Comparison of ENCODE assay signal across 13 cellular contexts in the genomic region with DNA sequence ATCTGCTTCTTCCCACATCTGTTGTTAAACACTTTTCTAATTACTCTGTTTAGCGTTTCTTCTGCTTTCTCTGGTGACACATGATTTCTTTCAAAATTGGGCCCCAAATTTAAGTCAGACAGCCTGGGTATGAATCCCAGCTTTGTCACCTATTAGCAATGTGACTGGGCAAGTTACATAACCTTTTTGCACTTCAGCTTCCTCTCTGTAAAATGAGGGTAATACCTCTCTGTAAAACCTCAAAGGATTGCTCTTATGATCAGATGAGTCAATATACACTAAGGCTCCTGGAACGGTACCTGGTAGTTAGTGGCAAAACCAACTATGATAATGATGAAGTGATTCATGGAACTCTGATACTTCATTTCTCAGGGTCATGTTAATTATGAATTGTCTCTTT. TPM values are rescaled to one million over a fixed set of nuclear protein-coding genes. Genes with fewer than 3 reads are reported as not detected.
DNase-seq lines count a peak whose midpoint lies in the region; ATAC-seq and TF ChIP-seq lines count a peak whose summit lies in the region.
"Had no signal": no experiment of that assay in that cellular context is flagged by ENCODE, and none has a peak within 500 bp of the region (broad histone marks: within the 10 kb centered on the region; RNA-seq: fewer than 3 reads in every experiment).

No MANE protein-coding gene starts in this region.

- no peak overlapping the region for H4K91ac ChIP-seq in neuronal stem cell (ENCODE audit: low read depth, low read length, poor library complexity)

- no peak overlapping the region for H2BK15ac ChIP-seq in neuronal stem cell (ENCODE audit: low read length)

- peak overlapping the region in 1 of 2 donors; percentile 23 for H3K27ac Mint-ChIP-seq in T-cell

- TF ChIP-seq POLR2A in body of pancreas (IDR thresholded peaks at IDR 0.05), result no peak

- peaks cover 5% of the 10 kb centered on the region for H3K36me3 Mint-ChIP-seq in T-cell
- H3K36me3 Mint-ChIP-seq: CD4-positive, alpha-beta memory T cell had no signal

- H3K36me3 ChIP-seq in RWPE2 (ENCODE audit: low read depth), result peaks cover 88% of the 10 kb centered on the region
- H3K36me3 ChIP-seq in neuronal stem cell (replicated peaks in 1 of 2; ENCODE audit: control insufficient read depth in 2 of 2, insufficient read depth in 2 of 2, low read length in 2 of 2), result peaks cover 39 to 96% of the 10 kb centered on the region in 2 donors
- no peaks in the 10 kb centered on the region for H3K36me3 ChIP-seq in body of pancreas (replicated peaks in 1 of 2; ENCODE audit: insufficient read depth in 1 of 2, low read depth in 2 of 2)

- no peak overlapping the region for H3K14ac ChIP-seq in neuronal stem cell (ENCODE audit: low read length)

- H3K23ac ChIP-seq in neuronal stem cell (ENCODE audit: low read depth, low read length, poor library complexity), result no peak overlapping the region

- POLR2A ChIA-PET in T-cell (lab: Charles Lee), result no interaction called here

- TF ChIP-seq CTCF in AG09309 (IDR thresholded peaks at IDR 0.05; ENCODE audit: control insufficient read depth, insufficient read depth, low read depth, low read length, missing control alignments), result no peak
- TF ChIP-seq CTCF in RWPE2 (IDR thresholded peaks at IDR 0.05; ENCODE audit: poor library complexity, severe bottlenecking), result no peak
- no peak for TF ChIP-seq CTCF in fibroblast of the aortic adventitia (IDR thresholded peaks at IDR 0.05; ENCODE audit: insufficient read depth, low read length)
- no peak for TF ChIP-seq CTCF in body of pancreas (IDR thresholded peaks at IDR 0.05)

- H3K4me3 ChIP-seq in AG09309 (ENCODE audit: control insufficient read depth, low read depth, low read length) (no peak overlapping the region), RWPE2 (ENCODE audit: severe bottlenecking) (no peak overlapping the region), fibroblast of the aortic adventitia (ENCODE audit: low read depth, low read length) (no peak overlapping the region), neuronal stem cell (ENCODE audit: low read length in 2 of 2) (no peak overlapping the region), body of pancreas (no peak overlapping the region)

- DNase-seq in AG09309 (ENCODE audit: low read depth) (peak; percentile 10), HCEC 1CT (peak; percentile 82), RWPE2 (ENCODE audit: low spot score) (no peak), fibroblast of the aortic adventitia (ENCODE audit: low read depth) (peak; percentile 16), GOT3 (lab: John Stamatoyannopoulos, UW) (no peak), T-cell (no peak), neuronal stem cell (ENCODE audit: low spot score) (no peak), body of pancreas (no peak)
- DNase-seq: CD4-positive, alpha-beta memory T cell; NCI-H1048; NCI-H446 treated with DMSO at 0.1 percent for 48 hours; stimulated activated CD4-positive, alpha-beta T cell treated with anti-CD3 and anti-CD28 coated beads, Interleukin-4, amount 100 ng/mL, for 4 hours had no signal

- H3K4me2 ChIP-seq in neuronal stem cell (ENCODE audit: insufficient read depth, low read length, poor library complexity, severe bottlenecking), result no peak overlapping the region

- H3K9me3 ChIP-seq in RWPE2 (ENCODE audit: severe bottlenecking) (no peaks in the 10 kb centered on the region), neuronal stem cell (replicated peaks in 1 of 2; ENCODE audit: control insufficient read depth in 2 of 2, insufficient read depth in 1 of 2, low read depth in 1 of 2, low read length in 2 of 2) (peaks cover 0 to 5% of the 10 kb centered on the region in 2 donors), body of pancreas (no peaks in the 10 kb centered on the region)

- H3K9me3 Mint-ChIP-seq in T-cell, result peaks cover 0 to 7% (median 5%) of the 10 kb centered on the region in 3 donors

- peak; percentile 70 for ATAC-seq in RWPE2 (ENCODE audit: low read depth)
- ATAC-seq in T-cell (replicated peaks in 1 of 4), result no peak
- ATAC-seq in body of pancreas, result no peak
- ATAC-seq: Right ventricle myocardium inferior had no signal

- H3K4me3 Mint-ChIP-seq in T-cell, result no peak overlapping the region

- CTCF ChIA-PET in T-cell (lab: Charles Lee), result no interaction called here

- H3K9ac ChIP-seq in neuronal stem cell (ENCODE audit: low read depth, low read length, poor library complexity), result no peak overlapping the region

- H3K4me1 ChIP-seq in RWPE2 (ENCODE audit: insufficient read depth, poor library complexity, severe bottlenecking) (peaks cover 7% of the 10 kb centered on the region), neuronal stem cell (ENCODE audit: control insufficient read depth in 2 of 2, insufficient read depth in 1 of 2, low read depth in 1 of 2, low read length in 2 of 2) (no peaks in the 10 kb centered on the region), body of pancreas (no peaks in the 10 kb centered on the region)

- no peak overlapping the region for H3K4ac ChIP-seq in neuronal stem cell (ENCODE audit: low read length)

- no peaks in the 10 kb centered on the region for H3K79me1 ChIP-seq in neuronal stem cell (ENCODE audit: low read depth, low read length)

- peaks cover 0 to 4% of the 10 kb centered on the region in 2 donors for H3K27me3 Mint-ChIP-seq in T-cell
- H3K27me3 Mint-ChIP-seq: CD4-positive, alpha-beta memory T cell had no signal

- no peaks in the 10 kb centered on the region for H3K27me3 ChIP-seq in RWPE2 (ENCODE audit: insufficient read depth, poor library complexity, severe bottlenecking)
- no peaks in the 10 kb centered on the region for H3K27me3 ChIP-seq in neuronal stem cell (ENCODE audit: control insufficient read depth in 3 of 3, insufficient read depth in 3 of 3, low read depth in 1 of 3, low read length in 3 of 3)
- no peaks in the 10 kb centered on the region for H3K27me3 ChIP-seq in body of pancreas

- H3K18ac ChIP-seq in neuronal stem cell (ENCODE audit: low read length), result no peak overlapping the region

- H3K4me1 Mint-ChIP-seq in T-cell, result peaks cover 0 to 7% (median 7%) of the 10 kb centered on the region in 3 donors

- H2BK120ac ChIP-seq in neuronal stem cell (ENCODE audit: low read depth, low read length), result no peak overlapping the region

- no peak overlapping the region for H4K8ac ChIP-seq in neuronal stem cell (ENCODE audit: low read depth, low read length)

- H2AFZ ChIP-seq in neuronal stem cell (ENCODE audit: low read length), result no peak overlapping the region

- intact Hi-C loops in body of pancreas (cut with DNase I), result no loop called here

- H3K27ac ChIP-seq in RWPE2 (ENCODE audit: poor library complexity, severe bottlenecking) (peak overlapping the region; percentile 11), neuronal stem cell (replicated peaks; ENCODE audit: low read length) (no peak overlapping the region), body of pancreas (no peak overlapping the region)

- WGBS in neuronal stem cell (ENCODE audit: extremely low coverage in 2 of 2, insufficient read length in 2 of 2, insufficient replicate concordance in 1 of 2), 2 donors, result no CpG with 5 or more reads among the region's 2 CpGs
- 84 to 92% methylated on average over 2 of the region's 2 CpGs for WGBS in body of pancreas, 2 donors

- H2BK12ac ChIP-seq in neuronal stem cell (ENCODE audit: low read length), result no peak overlapping the region

- no peak overlapping the region for H2AK5ac ChIP-seq in neuronal stem cell (ENCODE audit: low read depth, low read length)

- H2BK5ac ChIP-seq in neuronal stem cell (ENCODE audit: low read length), result no peak overlapping the region

RNA-seq across cellular contexts. Expression of gene E2F7, which starts 33.0 kb away (rescaled TPM):
- total RNA-seq in fibroblast of the aortic adventitia (ENCODE audit: low replicate concordance) (2.3 and 23.4 TPM in 2 replicates), T-cell (under 1 TPM; 0.13 to 0.66 (median 0.58) TPM), body of pancreas (not detected)
- 14.3 TPM for polyA plus RNA-seq in neuronal stem cell (2013, experiment 1 of 2)
- polyA plus RNA-seq in neuronal stem cell (2013, experiment 2 of 2), result 14.1 TPM
- polyA plus RNA-seq: CD4-positive, alpha-beta memory T cell had no signal

Comparison
In these comparisons a context has a peak if more than half of its experiments do, and no peak if none do; other contexts are left out.
1. DNase-seq: peak in AG09309 (single experiment), HCEC 1CT (single experiment) and fibroblast of the aortic adventitia (single experiment); none in RWPE2 (single experiment), GOT3 (single experiment), T-cell (0 of 34), neuronal stem cell (single experiment) and body of pancreas (0 of 4).